In genomic region chr1:237878406-237878805, GRCh38 we compare ENCODE assay signal across 37 cellular contexts. TPM values are rescaled to one million over a fixed set of nuclear protein-coding genes. Genes with fewer than 3 reads are reported as not detected.
"Had no signal": no experiment of that assay in that cellular context is flagged by ENCODE, and none has a peak within 500 bp of the region (broad histone marks: within the 10 kb centered on the region; RNA-seq: fewer than 3 reads in every experiment).

No MANE protein-coding gene starts in this region.

- H3K27me3 Mint-ChIP-seq: activated B cell treated with CpG ODN at 0.5 μM for 24 hours; activated CD8-positive, alpha-beta T cell treated with anti-CD3 and anti-CD28 coated beads for 36 hours; central memory CD8-positive, alpha-beta T cell; dendritic cell treated with granulocyte-macrophage colony-stimulating factor and Interleukin-4, amounts not matched to agents 40 ng/mL and 50 ng/mL, for 4 days; T-helper 17 cell had no signal

- H3K27ac ChIP-seq: body of pancreas, coronary artery, dorsolateral prefrontal cortex, esophagus squamous epithelium, gastrocnemius medialis, heart left ventricle, WERI-Rb-1 had no signal

- H3K36me3 Mint-ChIP-seq: activated naive CD8-positive, alpha-beta T cell had no signal

- H3K9me3 ChIP-seq: body of pancreas, esophagus squamous epithelium, gastrocnemius medialis, heart left ventricle had no signal

- H3K27me3 ChIP-seq: body of pancreas, dorsolateral prefrontal cortex, esophagus squamous epithelium, gastrocnemius medialis, heart left ventricle had no signal

- H3K27ac Mint-ChIP-seq: activated B cell treated with CpG ODN at 0.5 μM for 24 hours; activated CD8-positive, alpha-beta T cell treated with anti-CD3 and anti-CD28 coated beads for 36 hours; activated naive CD8-positive, alpha-beta T cell; activated T-cell treated with anti-CD3 and anti-CD28 coated beads, Interleukin-2, amount 50 U/mL, for 72 hours; dendritic cell treated with granulocyte-macrophage colony-stimulating factor and Interleukin-4, amounts not matched to agents 40 ng/mL and 50 ng/mL, for 4 days; endodermal cell; T-helper 17 cell; T-helper 2 cell treated with Interferon-gamma antibody and Interleukin-4, amounts not matched to agents 5 μg/mL and 100 μg/mL, for 36 hours had no signal

- H3K9me3 Mint-ChIP-seq: activated B cell treated with CpG ODN at 0.5 μM for 24 hours; activated CD8-positive, alpha-beta T cell treated with anti-CD3 and anti-CD28 coated beads for 36 hours; activated T-cell treated with anti-CD3 and anti-CD28 coated beads, Interleukin-2, amount 50 U/mL, for 72 hours; central memory CD8-positive, alpha-beta T cell; dendritic cell treated with granulocyte-macrophage colony-stimulating factor and Interleukin-4, amounts not matched to agents 40 ng/mL and 50 ng/mL, for 4 days; endodermal cell; T-helper 2 cell treated with Interferon-gamma antibody and Interleukin-4, amounts not matched to agents 5 μg/mL and 100 μg/mL, for 36 hours had no signal

- H3K36me3 ChIP-seq: esophagus squamous epithelium, gastrocnemius medialis, heart left ventricle, WERI-Rb-1 had no signal

- ATAC-seq: activated CD4-positive, CD25-positive, alpha-beta regulatory T cell treated with anti-CD3 and anti-CD28 coated beads, Interleukin-2, amount 50 U/mL, for 24 hours; activated CD8-positive, alpha-beta T cell treated with anti-CD3 and anti-CD28 coated beads for 36 hours; activated T-cell treated with anti-CD3 and anti-CD28 coated beads, Interleukin-2, amount 50 U/mL, for 72 hours; body of pancreas; gastrocnemius medialis; heart left ventricle; T-helper 17 cell had no signal

- H3K4me1 Mint-ChIP-seq: activated B cell treated with CpG ODN at 0.5 μM for 24 hours; central memory CD8-positive, alpha-beta T cell; T-helper 17 cell had no signal

- H3K4me1 ChIP-seq: body of pancreas, gastrocnemius medialis, heart left ventricle had no signal

- H3K4me3 Mint-ChIP-seq: activated B cell treated with CpG ODN at 0.5 μM for 24 hours; activated CD8-positive, alpha-beta T cell treated with anti-CD3 and anti-CD28 coated beads for 36 hours; activated naive CD8-positive, alpha-beta T cell; activated T-cell treated with anti-CD3 and anti-CD28 coated beads, Interleukin-2, amount 50 U/mL, for 72 hours; central memory CD8-positive, alpha-beta T cell; dendritic cell treated with granulocyte-macrophage colony-stimulating factor and Interleukin-4, amounts not matched to agents 40 ng/mL and 50 ng/mL, for 4 days; endodermal cell; T-helper 17 cell; T-helper 2 cell treated with Interferon-gamma antibody and Interleukin-4, amounts not matched to agents 5 μg/mL and 100 μg/mL, for 36 hours had no signal

- DNase-seq: activated B cell treated with CpG ODN at 0.5 μM for 24 hours; activated CD4-positive, alpha-beta T cell treated with anti-CD3 and anti-CD28 coated beads for 48 hours; activated CD4-positive, alpha-beta T cell treated with anti-CD3 and anti-CD28 coated beads, Interleukin-2, amount 50 U/mL, for 1 hour; activated CD4-positive, alpha-beta T cell treated with anti-CD3 and anti-CD28 coated beads, Interleukin-2, amount 50 U/mL, for 48 hours; activated CD8-positive, alpha-beta memory T cell treated with anti-CD3 and anti-CD28 coated beads for 24 hours; activated CD8-positive, alpha-beta memory T cell treated with anti-CD3 and anti-CD28 coated beads, Interleukin-2, amount 50 U/mL, for 4 hours; activated CD8-positive, alpha-beta T cell treated with anti-CD3 and anti-CD28 coated beads for 36 hours; activated gamma-delta T cell treated with Interleukin-2 at 50 U/mL for 16 hours; activated naive CD4-positive, alpha-beta T cell treated with anti-CD3 and anti-CD28 coated beads, Interleukin-2, amount 50 U/mL, for 16 hours; activated naive CD4-positive, alpha-beta T cell treated with Interleukin-2 at 50 U/mL for 16 hours; activated T-cell treated with anti-CD3 and anti-CD28 coated beads, Interleukin-2, amount 50 U/mL, for 1 hour; activated T-cell treated with anti-CD3 and anti-CD28 coated beads, Interleukin-2, amount 50 U/mL, for 72 hours; amniotic stem cell; anterior cingulate cortex; body of pancreas; dorsolateral prefrontal cortex; effector memory CD4-positive, alpha-beta T cell; endodermal cell; esophagus squamous epithelium; foreskin fibroblast; gastrocnemius medialis; glutamatergic neuron; heart left ventricle; T-helper 1 cell; T-helper 17 cell; T1000; WERI-Rb-1 had no signal

- H3K4me3 ChIP-seq: body of pancreas, coronary artery, esophagus squamous epithelium, gastrocnemius medialis, heart left ventricle had no signal

RNA-seq across cellular contexts. Expression of gene ZP4, which starts 12.3 kb away (rescaled TPM):
- total RNA-seq: activated B cell treated with CpG ODN at 0.5 μM for 24 hours; activated CD8-positive, alpha-beta T cell treated with anti-CD3 and anti-CD28 coated beads for 36 hours; activated T-cell treated with anti-CD3 and anti-CD28 coated beads, Interleukin-2, amount 50 U/mL, for 72 hours; body of pancreas; cardiac septum; cerebellum; dorsolateral prefrontal cortex; endodermal cell; esophagus squamous epithelium; fibroblast of lung; gastrocnemius medialis; heart left ventricle; T-helper 17 cell had no signal
- polyA plus RNA-seq: adipose tissue, fibroblast of lung, heart left ventricle had no signal
